Comparison of ENCODE assay signal across 14 cellular contexts in the genomic region with DNA sequence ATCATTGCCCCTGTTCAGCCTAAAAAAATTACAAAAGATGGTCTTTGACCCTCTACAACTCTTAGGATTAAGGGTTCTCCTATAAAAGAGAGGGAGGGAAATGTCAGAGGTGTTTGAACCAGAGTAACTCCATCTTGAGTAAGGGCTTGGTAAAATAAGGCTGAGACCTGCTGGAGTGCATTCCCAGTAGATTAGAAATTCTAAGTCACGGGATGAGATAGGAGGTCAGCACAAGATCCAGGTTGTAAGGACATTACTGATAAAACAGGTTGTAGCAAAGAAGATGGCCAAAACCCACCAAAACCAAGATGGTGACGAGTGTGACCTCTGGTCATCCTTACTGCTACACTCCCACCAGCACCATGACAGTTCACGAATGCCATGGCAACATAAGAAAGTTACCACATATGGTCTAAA. TPM values are rescaled to one million over a fixed set of nuclear protein-coding genes. Genes with fewer than 3 reads are reported as not detected.
DNase-seq lines count a peak whose midpoint lies in the region; ATAC-seq and TF ChIP-seq lines count a peak whose summit lies in the region.
"Had no signal": no experiment of that assay in that cellular context is flagged by ENCODE, and none has a peak within 500 bp of the region (broad histone marks: within the 10 kb centered on the region; RNA-seq: fewer than 3 reads in every experiment).

No MANE protein-coding gene starts in this region.

- H4K20me1 ChIP-seq in IMR-90 (ENCODE audit: insufficient read depth, low read length) (no peaks in the 10 kb centered on the region), hepatocyte (ENCODE audit: insufficient read depth, poor library complexity, severe bottlenecking) (no peaks in the 10 kb centered on the region)

- H2BK120ac ChIP-seq in IMR-90 (ENCODE audit: low read depth, low read length) = no peak overlapping the region

- POLR2A ChIA-PET in CD8-positive, alpha-beta memory T cell (lab: Charles Lee) = no interaction called here
- POLR2A ChIA-PET in IMR-90 (lab: Charles Lee; ENCODE audit: unreplicated experiment) = no interaction called here

- no peak overlapping the region for H2AK9ac ChIP-seq in IMR-90 (replicated peaks; ENCODE audit: low read depth, low read length, poor library complexity)

- no peak overlapping the region for H2AFZ ChIP-seq in IMR-90 (replicated peaks; ENCODE audit: low read length, poor library complexity)
- no peak overlapping the region for H2AFZ ChIP-seq in hepatocyte
- H2AFZ ChIP-seq: GM23338 had no signal

- H3K4ac ChIP-seq in IMR-90 (ENCODE audit: low read depth, low read length) = no peak overlapping the region

- H3K9me1 ChIP-seq in IMR-90 (ENCODE audit: insufficient read depth, low read length) = peaks cover 6% of the 10 kb centered on the region; the same call in 1 of the 2 replicates

- H3K36me3 ChIP-seq in CD8-positive, alpha-beta memory T cell (ENCODE audit: insufficient read depth, low read length) = no peaks in the 10 kb centered on the region
- H3K36me3 ChIP-seq in IMR-90 (ENCODE audit: control insufficient read depth, insufficient read depth, low read length) (no peaks in the 10 kb centered on the region), hepatocyte (replicated peaks; ENCODE audit: insufficient read depth, low read depth) (no peaks in the 10 kb centered on the region)

- intact Hi-C loops in IMR-90 (cut with micrococcal nuclease) = no loop called here
- intact Hi-C loops in activated T-helper 1 cell treated with anti-CD3 and anti-CD28 coated beads, Interleukin-12 subunit alpha, Interleukin-12 subunit beta, Interleukin-2, Interleukin-4 antibody, amounts not matched to agents 30 ng/mL and 10 ng/mL and 1 ng/mL, durations not matched to agents 14 hours and 24 hours and 36 hours (cut with micrococcal nuclease) = no loop called here

- peak overlapping the region; percentile 73; the same call in 1 of the 2 replicates for H2BK20ac ChIP-seq in IMR-90 (ENCODE audit: low read depth, low read length)

- TF ChIP-seq CTCF in IMR-90 (conservative IDR thresholded peaks at IDR 0.05; ENCODE audit: low read depth, low read length) (no peak), hepatocyte (IDR thresholded peaks at IDR 0.05; ENCODE audit: poor library complexity) (no peak)

- no peak overlapping the region for H3K23ac ChIP-seq in IMR-90 (ENCODE audit: low read depth, low read length)

- H3K4me2 ChIP-seq in IMR-90 (ENCODE audit: low read depth, low read length) = no peak overlapping the region
- H3K4me2 ChIP-seq in hepatocyte = no peak overlapping the region
- H3K4me2 ChIP-seq: GM23338 had no signal

- no peaks in the 10 kb centered on the region for H3K79me2 ChIP-seq in hepatocyte

- no peak overlapping the region for H3K4me3 Mint-ChIP-seq in CD8-positive, alpha-beta memory T cell
- no peak overlapping the region for H3K4me3 Mint-ChIP-seq in activated T-helper 1 cell treated with anti-CD3 and anti-CD28 coated beads, Interleukin-12 subunit alpha, Interleukin-12 subunit beta, Interleukin-2, Interleukin-4 antibody, amounts not matched to agents 30 ng/mL and 10 ng/mL and 1 ng/mL, durations not matched to agents 14 hours and 24 hours and 36 hours
- H3K4me3 Mint-ChIP-seq: CD14-positive monocyte; CD8-positive, alpha-beta T cell; GM23338; IgD-negative memory B cell had no signal

- peak overlapping the region; percentile 62; the same call in 1 of the 2 replicates for H2AK5ac ChIP-seq in IMR-90 (ENCODE audit: low read depth, low read length)

- no peak overlapping the region for H3K14ac ChIP-seq in IMR-90 (replicated peaks; ENCODE audit: low read depth, low read length)

- in situ Hi-C loops in IMR-90 (cut with MboI; ENCODE audit: low sequenced_read_pairs) = no loop called here

- CTCF ChIA-PET in CD8-positive, alpha-beta memory T cell (lab: Charles Lee) = no interaction called here
- CTCF ChIA-PET in IMR-90 (lab: Yijun Ruan, JAX) = no interaction called here

- H3K27ac ChIP-seq in CD8-positive, alpha-beta memory T cell (ENCODE audit: low read depth, low read length) = peak overlapping the region; percentile 31
- H3K27ac ChIP-seq in IMR-90 (ENCODE audit: insufficient read depth, low read length) (no peak overlapping the region), hepatocyte (peak overlapping the region; percentile 91)

- no peak overlapping the region for H2BK5ac ChIP-seq in IMR-90 (ENCODE audit: low read depth, low read length, poor library complexity, severe bottlenecking)

- no peak overlapping the region for H2BK15ac ChIP-seq in IMR-90 (ENCODE audit: low read depth, low read length)

- H3K4me3 ChIP-seq in CD8-positive, alpha-beta memory T cell (ENCODE audit: low read length) = no peak overlapping the region
- H3K4me3 ChIP-seq in IMR-90 (ENCODE audit: insufficient read depth, low read depth, low read length) = no peak overlapping the region
- H3K4me3 ChIP-seq in hepatocyte = no peak overlapping the region
- H3K4me3 ChIP-seq: GM23338 had no signal

- H3K27me3 Mint-ChIP-seq in CD8-positive, alpha-beta memory T cell = peaks cover 10 to 13% of the 10 kb centered on the region in 2 donors
- H3K27me3 Mint-ChIP-seq in activated T-helper 1 cell treated with anti-CD3 and anti-CD28 coated beads, Interleukin-12 subunit alpha, Interleukin-12 subunit beta, Interleukin-2, Interleukin-4 antibody, amounts not matched to agents 30 ng/mL and 10 ng/mL and 1 ng/mL, durations not matched to agents 14 hours and 24 hours and 36 hours (ENCODE audit: insufficient read depth) = peaks cover 2% of the 10 kb centered on the region

- no peak overlapping the region for H3K56ac ChIP-seq in IMR-90 (ENCODE audit: extremely low read depth, insufficient read depth, low read length)

- H3K9ac ChIP-seq in IMR-90 (ENCODE audit: low read depth, low read length) = no peak overlapping the region

- no peaks in the 10 kb centered on the region for H3K9me3 ChIP-seq in CD8-positive, alpha-beta memory T cell (ENCODE audit: low read length)
- H3K9me3 ChIP-seq in IMR-90 (ENCODE audit: control insufficient read depth, insufficient read depth, low read length) (peaks cover 5% of the 10 kb centered on the region), hepatocyte (ENCODE audit: low read depth) (no peaks in the 10 kb centered on the region)

- no peak overlapping the region for H4K8ac ChIP-seq in IMR-90 (ENCODE audit: low read depth in 2 of 2, low read length in 2 of 2)

- no CpG with 5 or more reads among the region's 3 CpGs for WGBS in IMR-90 (ENCODE audit: extremely low coverage in 2 of 2, insufficient read length in 1 of 2), 2 experiments
- WGBS in hepatocyte (ENCODE audit: low lambda C conversion rate, missing lambda C conversion rate) = 79% methylated on average over 3 of the region's 3 CpGs

- no peaks in the 10 kb centered on the region for H3K79me1 ChIP-seq in IMR-90 (ENCODE audit: low read depth in 1 of 2, low read length in 2 of 2)

- H4K5ac ChIP-seq in IMR-90 (ENCODE audit: low read depth, low read length) = no peak overlapping the region

- no peak overlapping the region for H3K27ac Mint-ChIP-seq in CD8-positive, alpha-beta memory T cell
- peak overlapping the region; percentile 54 for H3K27ac Mint-ChIP-seq in activated T-helper 1 cell treated with anti-CD3 and anti-CD28 coated beads, Interleukin-12 subunit alpha, Interleukin-12 subunit beta, Interleukin-2, Interleukin-4 antibody, amounts not matched to agents 30 ng/mL and 10 ng/mL and 1 ng/mL, durations not matched to agents 14 hours and 24 hours and 36 hours
- H3K27ac Mint-ChIP-seq: CD14-positive monocyte; CD8-positive, alpha-beta T cell; GM23338 had no signal

- no peak overlapping the region for H3K18ac ChIP-seq in IMR-90 (ENCODE audit: low read depth, low read length)

- peaks cover 0 to 2% (median 0%) of the 10 kb centered on the region in 3 donors for H3K4me1 Mint-ChIP-seq in CD8-positive, alpha-beta memory T cell
- H3K4me1 Mint-ChIP-seq in activated T-helper 1 cell treated with anti-CD3 and anti-CD28 coated beads, Interleukin-12 subunit alpha, Interleukin-12 subunit beta, Interleukin-2, Interleukin-4 antibody, amounts not matched to agents 30 ng/mL and 10 ng/mL and 1 ng/mL, durations not matched to agents 14 hours and 24 hours and 36 hours (ENCODE audit: low read depth) = peaks cover 51% of the 10 kb centered on the region
- H3K4me1 Mint-ChIP-seq: CD14-positive monocyte, GM23338 had no signal

- dilution Hi-C loops in IMR-90 (cut with HindIII; ENCODE audit: low sequenced_read_pairs, unreplicated experiment) = no loop called here

- no peaks in the 10 kb centered on the region for H3K27me3 ChIP-seq in CD8-positive, alpha-beta memory T cell (ENCODE audit: insufficient read depth, low read length, poor library complexity, severe bottlenecking)
- H3K27me3 ChIP-seq in IMR-90 (ENCODE audit: control insufficient read depth, insufficient read depth, low read length) (no peaks in the 10 kb centered on the region), hepatocyte (no peaks in the 10 kb centered on the region)

- no peak for TF ChIP-seq RAD21 in IMR-90 (IDR thresholded peaks at IDR 0.05; ENCODE audit: low read length)

- H3K9me2 ChIP-seq in hepatocyte (replicated peaks; ENCODE audit: insufficient read depth) = no peaks in the 10 kb centered on the region

- H3K9me3 Mint-ChIP-seq in CD8-positive, alpha-beta memory T cell = peaks cover 16 to 28% (median 21%) of the 10 kb centered on the region in 5 donors
- H3K9me3 Mint-ChIP-seq in activated T-helper 1 cell treated with anti-CD3 and anti-CD28 coated beads, Interleukin-12 subunit alpha, Interleukin-12 subunit beta, Interleukin-2, Interleukin-4 antibody, amounts not matched to agents 30 ng/mL and 10 ng/mL and 1 ng/mL, durations not matched to agents 14 hours and 24 hours and 36 hours = peaks cover 78% of the 10 kb centered on the region

- no peak for TF ChIP-seq POLR2A in IMR-90 (IDR thresholded peaks at IDR 0.05; ENCODE audit: low read depth, low read length)

- ATAC-seq in IMR-90 (ENCODE audit: low read depth) = no peak
- no peak for ATAC-seq in GM19035 (IDR thresholded peaks at IDR 0.05; ENCODE audit: unreplicated experiment)
- ATAC-seq in GM21723 (IDR thresholded peaks at IDR 0.05; ENCODE audit: unreplicated experiment) = no peak
- ATAC-seq in HG02623 (IDR thresholded peaks at IDR 0.05; ENCODE audit: unreplicated experiment) = no peak
- ATAC-seq: CD8-positive, alpha-beta T cell; GM23338 had no signal

- DNase-seq in CD8-positive, alpha-beta memory T cell = no peak
- no peak for DNase-seq in IMR-90
- DNase-seq in activated T-helper 1 cell treated with anti-CD3 and anti-CD28 coated beads, Interleukin-12 subunit alpha, Interleukin-12 subunit beta, Interleukin-2, Interleukin-4 antibody, amounts not matched to agents 30 ng/mL and 10 ng/mL and 1 ng/mL, durations not matched to agents 14 hours and 24 hours and 36 hours (ENCODE audit: low spot score) = no peak
- no peak for DNase-seq in hepatocyte (ENCODE audit: low spot score)
- DNase-seq: Calu3; CD8-positive, alpha-beta T cell; DMS 273 treated with DMSO at 0.1 percent for 48 hours; H7 had no signal

- no peak overlapping the region for H4K91ac ChIP-seq in IMR-90 (ENCODE audit: insufficient read depth, low read depth, low read length)

- no peaks in the 10 kb centered on the region for H3K4me1 ChIP-seq in CD8-positive, alpha-beta memory T cell (ENCODE audit: insufficient read depth, low read length)
- no peaks in the 10 kb centered on the region for H3K4me1 ChIP-seq in IMR-90 (ENCODE audit: control insufficient read depth, insufficient read depth, low read length)
- H3K4me1 ChIP-seq in hepatocyte (ENCODE audit: insufficient read depth) = no peaks in the 10 kb centered on the region

- peaks cover 0 to 9% (median 0%) of the 10 kb centered on the region in 3 donors for H3K36me3 Mint-ChIP-seq in CD8-positive, alpha-beta memory T cell
- H3K36me3 Mint-ChIP-seq in activated T-helper 1 cell treated with anti-CD3 and anti-CD28 coated beads, Interleukin-12 subunit alpha, Interleukin-12 subunit beta, Interleukin-2, Interleukin-4 antibody, amounts not matched to agents 30 ng/mL and 10 ng/mL and 1 ng/mL, durations not matched to agents 14 hours and 24 hours and 36 hours (ENCODE audit: low read depth) = peaks cover 51% of the 10 kb centered on the region
- H3K36me3 Mint-ChIP-seq: CD14-positive monocyte; CD8-positive, alpha-beta T cell had no signal

- no TSS peak for BruUV-seq in IMR-90 (replicated peaks; lab: Mats Ljungman, UMichigan)

RNA-seq across cellular contexts. Expression of gene ANKRD10, which starts 48.7 kb away (rescaled TPM):
- 10 to 100 TPM; 65.4 to 76.1 TPM for total RNA-seq in CD8-positive, alpha-beta memory T cell
- 65.8 TPM for polyA plus RNA-seq in CD8-positive, alpha-beta memory T cell
- total RNA-seq in IMR-90 (2012; rRNA removed) (18.3 and 24.2 TPM in 2 replicates), hepatocyte (135 and 143 TPM in 2 replicates)
- polyA plus RNA-seq in IMR-90 (2012; rRNA removed) (24.2 and 31.1 TPM in 2 replicates), hepatocyte (104 and 135 TPM in 2 replicates)
- polyA plus RNA-seq in IMR-90 (2012; cell fraction: cytosol; rRNA removed) = 7.4 and 11.9 TPM in 2 replicates
- 105 and 271 TPM in 2 replicates for polyA plus RNA-seq in IMR-90 (2012; cell fraction: nucleus; rRNA removed; ENCODE audit: low replicate concordance)
- total RNA-seq in activated T-helper 1 cell treated with anti-CD3 and anti-CD28 coated beads, Interleukin-12 subunit alpha, Interleukin-12 subunit beta, Interleukin-2, Interleukin-4 antibody, amounts not matched to agents 30 ng/mL and 10 ng/mL and 1 ng/mL, durations not matched to agents 14 hours and 24 hours and 36 hours = 163 and 176 TPM in 2 replicates
